8 cellular contexts compared by ENCODE assay signal in the genomic region with DNA sequence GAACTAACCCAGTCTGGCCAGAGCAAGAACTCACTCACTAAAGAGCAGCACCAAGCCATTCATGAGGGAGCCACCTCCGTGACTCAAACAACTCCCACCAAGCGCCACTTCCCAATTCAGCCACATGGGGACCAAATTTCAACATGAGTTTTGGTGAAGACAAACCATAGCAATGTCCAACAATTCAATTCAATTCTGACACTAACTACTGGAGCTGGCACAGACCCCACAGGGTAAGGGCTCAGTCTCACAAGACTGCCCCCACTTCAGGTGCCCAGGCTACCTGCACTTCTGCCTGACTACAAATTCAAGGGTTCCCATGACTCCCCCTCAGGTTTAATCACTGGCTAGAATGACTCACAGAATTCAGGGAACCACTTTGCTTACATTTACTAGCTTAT. TPM values are rescaled to one million over a fixed set of nuclear protein-coding genes. Genes with fewer than 3 reads are reported as not detected.
DNase-seq lines count a peak whose midpoint lies in the region; ATAC-seq, FAIRE-seq and TF ChIP-seq lines count a peak whose summit lies in the region.

No MANE protein-coding gene starts in this region.

- H2BK120ac ChIP-seq in mesendoderm (ENCODE audit: low read depth, low read length), result no peak overlapping the region

- H3K4me1 ChIP-seq in mesendoderm (ENCODE audit: control insufficient read depth, low read depth, low read length), result no peaks in the 10 kb centered on the region

- H2BK15ac ChIP-seq in mesendoderm (replicated peaks; ENCODE audit: low read depth), result no peak overlapping the region

- peak; percentile 79 for FAIRE-seq in GM12891 (lab: Jason Lieb, UNC)

- H3K9me3 Mint-ChIP-seq in activated naive CD8-positive, alpha-beta T cell (ENCODE audit: low read depth), result no peaks in the 10 kb centered on the region

- H3K79me1 ChIP-seq in mesendoderm (ENCODE audit: low read length), result no peaks in the 10 kb centered on the region

- H3K27ac Mint-ChIP-seq in activated naive CD8-positive, alpha-beta T cell, result peak overlapping the region; percentile 67

- no peaks in the 10 kb centered on the region for H3K79me2 ChIP-seq in mesendoderm (ENCODE audit: control insufficient read depth, insufficient read depth, low read length)

- H3K18ac ChIP-seq in mesendoderm (ENCODE audit: low read length), result no peak overlapping the region

- H3K36me3 ChIP-seq in mesendoderm (ENCODE audit: control insufficient read depth, insufficient read depth, low read length), result no peaks in the 10 kb centered on the region

- H3K4ac ChIP-seq in mesendoderm (ENCODE audit: low read depth, low read length), result no peak overlapping the region

- ATAC-seq in HG03432 (IDR thresholded peaks at IDR 0.05; ENCODE audit: unreplicated experiment), result no peak
- ATAC-seq in GM21423 (IDR thresholded peaks at IDR 0.05; ENCODE audit: unreplicated experiment), result no peak

- TF ChIP-seq POLR2A in GM12891 (IDR thresholded peaks at IDR 0.05; ENCODE audit: low read depth, low read length), result no peak

- no peak overlapping the region for H3K23ac ChIP-seq in mesendoderm (ENCODE audit: low read length)

- peaks cover 22% of the 10 kb centered on the region for H3K4me1 Mint-ChIP-seq in activated naive CD8-positive, alpha-beta T cell (ENCODE audit: low read depth)

- no peak overlapping the region for H3K27ac ChIP-seq in mesendoderm (ENCODE audit: low read depth, low read length)

- H4K8ac ChIP-seq in mesendoderm (ENCODE audit: low read depth, low read length), result no peak overlapping the region

- no peak overlapping the region for H3K4me2 ChIP-seq in mesendoderm (ENCODE audit: low read length)

- H3K4me3 ChIP-seq in mesendoderm (ENCODE audit: low read length), result no peak overlapping the region

- no peaks in the 10 kb centered on the region for H3K27me3 ChIP-seq in mesendoderm (ENCODE audit: insufficient read depth, low read length, poor library complexity)

- H3K36me3 Mint-ChIP-seq in activated naive CD8-positive, alpha-beta T cell, result no peaks in the 10 kb centered on the region

- H3K27me3 Mint-ChIP-seq in activated naive CD8-positive, alpha-beta T cell, result no peaks in the 10 kb centered on the region

- H2AK5ac ChIP-seq in mesendoderm (ENCODE audit: low read length), result no peak overlapping the region

- no peak overlapping the region for H4K5ac ChIP-seq in mesendoderm (ENCODE audit: low read length)

- DNase-seq in GM12891 (ENCODE audit: insufficient read length, low spot score) (no peak), NCI-H69 (lab: John Stamatoyannopoulos, UW) (peak; percentile 18), mesendoderm (peak; percentile 63), inferior parietal cortex (ENCODE audit: extremely low spot score) (no peak), NCI-H1105 treated with DMSO at 0.1 percent for 48 hours (lab: John Stamatoyannopoulos, UW) (no peak)

- H3K56ac ChIP-seq in mesendoderm (ENCODE audit: low read length), result no peak overlapping the region

- WGBS in mesendoderm (ENCODE audit: extremely low coverage, insufficient coverage, low lambda C conversion rate), result no CpG with 5 or more reads among the region's 2 CpGs

- H3K9ac ChIP-seq in mesendoderm (ENCODE audit: low read length), result no peak overlapping the region

- H2BK5ac ChIP-seq in mesendoderm (ENCODE audit: low read length), result no peak overlapping the region

- H3K4me3 Mint-ChIP-seq in activated naive CD8-positive, alpha-beta T cell, result no peak overlapping the region

TF ChIP-seq in GM12891, 5 proteins besides CTCF, POLR2A, EP300 and RAD21:
- TF ChIP-seq TAF1 (IDR thresholded peaks at IDR 0.05; ENCODE audit: low read depth, low read length) (no peak), SPI1 (IDR thresholded peaks at IDR 0.05; ENCODE audit: low read depth, low read length) (peak; percentile 27; the same call in 1 of the 2 replicates)

RNA-seq across cellular contexts. Expression of a gene that starts 48.8 kb away (rescaled TPM):
- polyA plus RNA-seq in GM12891 (2012; ENCODE audit: low read depth, missing spikeins), result 120 TPM
- 46.5 TPM for polyA plus RNA-seq in mesendoderm (2013, experiment 1 of 2)
- 49.2 TPM for polyA plus RNA-seq in mesendoderm (2013, experiment 2 of 2)

Comparison
In these comparisons a context has a peak if more than half of its experiments do, and no peak if none do; other contexts are left out.
1. DNase-seq: peak in NCI-H69 (single experiment) and mesendoderm (single experiment); none in GM12891 (single experiment), inferior parietal cortex (single experiment) and NCI-H1105 treated with DMSO at 0.1 percent for 48 hours (single experiment).